In the genomic region with DNA sequence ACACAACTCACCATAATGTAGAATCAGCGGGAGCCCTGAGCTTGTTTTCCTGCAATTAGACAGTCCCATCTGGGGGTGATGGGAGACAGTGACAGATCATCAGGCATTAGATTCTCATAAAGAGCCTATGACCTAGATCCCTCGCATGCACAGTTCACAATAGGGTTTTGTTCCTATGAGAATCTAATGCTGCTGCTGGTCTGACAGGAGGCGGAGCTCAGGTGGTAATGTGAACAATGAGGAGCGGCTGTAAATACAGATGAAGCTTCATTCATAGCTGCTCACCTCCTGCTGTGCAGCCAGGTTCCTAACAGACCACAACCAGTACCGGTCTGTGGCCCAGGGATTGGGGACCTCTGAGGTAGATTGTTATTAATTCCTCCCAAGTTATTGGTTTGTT, we compare ENCODE assay signal across 24 cellular contexts.
"Had no signal": no experiment of that assay in that cellular context is flagged by ENCODE, and none has a peak within 500 bp of the region (broad histone marks: within the 10 kb centered on the region; RNA-seq: fewer than 3 reads in every experiment).

No MANE protein-coding gene starts in this region.

- H3K9me3 ChIP-seq: adrenal gland, body of pancreas, colonic mucosa had no signal

- DNase-seq: activated B cell treated with CpG ODN at 0.5 μM for 24 hours; activated CD4-positive, alpha-beta T cell treated with anti-CD3 and anti-CD28 coated beads for 48 hours; activated CD4-positive, alpha-beta T cell treated with anti-CD3 and anti-CD28 coated beads, Interleukin-2, amount 50 U/mL, for 1 hour; activated CD4-positive, alpha-beta T cell treated with anti-CD3 and anti-CD28 coated beads, Interleukin-2, amount 50 U/mL, for 48 hours; activated CD8-positive, alpha-beta memory T cell treated with anti-CD3 and anti-CD28 coated beads for 24 hours; activated CD8-positive, alpha-beta T cell treated with anti-CD3 and anti-CD28 coated beads for 36 hours; activated naive CD4-positive, alpha-beta T cell treated with anti-CD3 and anti-CD28 coated beads for 36 hours; activated naive CD8-positive, alpha-beta T cell treated with anti-CD3 and anti-CD28 coated beads for 36 hours; activated naive CD8-positive, alpha-beta T cell treated with anti-CD3 and anti-CD28 coated beads, Interleukin-2, amount 50 U/mL, for 24 hours; activated T-cell treated with anti-CD3 and anti-CD28 coated beads, Interleukin-2, amount 50 U/mL, for 4 hours; adrenal gland; amygdala; body of pancreas; central memory CD4-positive, alpha-beta T cell; cerebellar nuclear complex; colonic mucosa; effector CD8-positive, alpha-beta T cell; foreskin fibroblast; T-helper 1 cell; T-helper 17 cell; T1000; WERI-Rb-1 had no signal

- H3K27me3 ChIP-seq: adrenal gland, body of pancreas, colonic mucosa had no signal

- ATAC-seq: activated CD4-positive, CD25-positive, alpha-beta regulatory T cell treated with anti-CD3 and anti-CD28 coated beads, Interleukin-2, amount 50 U/mL, for 24 hours; activated CD8-positive, alpha-beta T cell treated with anti-CD3 and anti-CD28 coated beads for 36 hours; activated naive CD8-positive, alpha-beta T cell treated with anti-CD3 and anti-CD28 coated beads, Interleukin-2, amount 50 U/mL, for 24 hours; activated T-cell treated with anti-CD3 and anti-CD28 coated beads, Interleukin-2, amount 50 U/mL, for 4 hours; body of pancreas; esophagus mucosa; T-helper 17 cell had no signal

- H3K27ac ChIP-seq: adrenal gland, body of pancreas, colonic mucosa, WERI-Rb-1 had no signal

- H3K4me3 ChIP-seq: adrenal gland, body of pancreas, colonic mucosa had no signal

- H3K36me3 ChIP-seq: adrenal gland, colonic mucosa, WERI-Rb-1 had no signal
